Comparison of ENCODE assay signal across 9 cellular contexts in the genomic region with DNA sequence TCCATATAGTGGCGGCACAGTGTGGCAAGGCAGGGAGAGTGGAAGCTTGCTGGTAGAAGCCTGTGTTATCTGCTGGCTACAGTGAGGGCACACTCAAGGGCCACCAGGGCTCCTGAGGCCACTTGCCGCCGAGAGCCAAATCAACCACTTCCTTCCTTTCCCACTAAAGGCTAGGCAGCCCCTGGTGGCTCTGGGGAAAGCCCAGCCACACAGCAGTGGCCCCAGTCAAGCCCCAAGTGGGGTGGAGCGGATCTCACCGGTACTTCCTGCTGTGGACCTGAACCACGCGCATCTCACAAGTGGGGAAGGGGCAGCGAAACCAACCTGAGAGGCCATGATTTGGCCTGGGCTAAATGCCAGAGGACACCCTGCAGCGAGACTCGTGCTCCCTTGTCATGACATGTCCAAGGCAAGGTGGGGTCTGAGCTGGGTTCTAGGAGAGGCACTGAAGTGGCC.
A peak's percentile ranks its signal among the peaks of the same experiment; 100 is the strongest.
DNase-seq lines count a peak whose midpoint lies in the region; ATAC-seq lines count a peak whose summit lies in the region.
"Had no signal": no experiment of that assay in that cellular context is flagged by ENCODE, and none has a peak within 500 bp of the region (broad histone marks: within the 10 kb centered on the region; RNA-seq: fewer than 3 reads in every experiment).

No MANE protein-coding gene starts in this region.

- peaks cover 77% of the 10 kb centered on the region for H3K4me1 Mint-ChIP-seq in stimulated activated effector memory CD8-positive, alpha-beta T cell treated with anti-CD3 and anti-CD28 coated beads, Interleukin-12 subunit alpha, Interleukin-12 subunit beta, amount 100 ng/mL, for 72 hours

- ATAC-seq in stimulated activated effector memory CD8-positive, alpha-beta T cell treated with anti-CD3 and anti-CD28 coated beads, Interleukin-12 subunit alpha, Interleukin-12 subunit beta, amount 100 ng/mL, for 72 hours, result peak; percentile 74

- H3K27ac Mint-ChIP-seq in stimulated activated effector memory CD8-positive, alpha-beta T cell treated with anti-CD3 and anti-CD28 coated beads, Interleukin-12 subunit alpha, Interleukin-12 subunit beta, amount 100 ng/mL, for 72 hours, result peak overlapping the region; percentile 94

- H3K36me3 Mint-ChIP-seq in stimulated activated effector memory CD8-positive, alpha-beta T cell treated with anti-CD3 and anti-CD28 coated beads, Interleukin-12 subunit alpha, Interleukin-12 subunit beta, amount 100 ng/mL, for 72 hours, result peaks cover 23% of the 10 kb centered on the region

- no peaks in the 10 kb centered on the region for H3K9me3 Mint-ChIP-seq in stimulated activated effector memory CD8-positive, alpha-beta T cell treated with anti-CD3 and anti-CD28 coated beads, Interleukin-12 subunit alpha, Interleukin-12 subunit beta, amount 100 ng/mL, for 72 hours

- DNase-seq in NK-92 treated with Interleukin-12 subunit alpha and Interleukin-12 subunit beta, amount 100 ng/mL, for 24 hours (lab: John Stamatoyannopoulos, UW), result peak; percentile 58
- no peak for DNase-seq in NK-92 (lab: John Stamatoyannopoulos, UW; ENCODE audit: unreplicated experiment)
- peak; percentile 37 for DNase-seq in NAMALWA (ENCODE audit: low spot score)
- peak; percentile 59 to 65 for DNase-seq in activated T-cell treated with anti-CD3 and anti-CD28 coated beads, Interleukin-2, amount 50 U/mL, for 48 hours
- peak; percentile 37 to 79 for DNase-seq in stimulated activated effector memory CD8-positive, alpha-beta T cell treated with anti-CD3 and anti-CD28 coated beads, Interleukin-12 subunit alpha, Interleukin-12 subunit beta, amount 100 ng/mL, for 72 hours (ENCODE audit: low spot score in 2 of 2)
- DNase-seq in NCI-H1048 (lab: John Stamatoyannopoulos, UW), result no peak
- DNase-seq in NCI-H524 (lab: John Stamatoyannopoulos, UW), result no peak
- no peak for DNase-seq in NCI-H82 (lab: John Stamatoyannopoulos, UW)
- DNase-seq: occipital lobe had no signal

- peak overlapping the region; percentile 71 for H3K4me3 Mint-ChIP-seq in stimulated activated effector memory CD8-positive, alpha-beta T cell treated with anti-CD3 and anti-CD28 coated beads, Interleukin-12 subunit alpha, Interleukin-12 subunit beta, amount 100 ng/mL, for 72 hours

Comparison
In these comparisons a context has a peak if more than half of its experiments do, and no peak if none do; other contexts are left out.
1. DNase-seq: peak in NK-92 treated with Interleukin-12 subunit alpha and Interleukin-12 subunit beta, amount 100 ng/mL, for 24 hours (single experiment), NAMALWA (single experiment), activated T-cell treated with anti-CD3 and anti-CD28 coated beads, Interleukin-2, amount 50 U/mL, for 48 hours (2 of 2) and stimulated activated effector memory CD8-positive, alpha-beta T cell treated with anti-CD3 and anti-CD28 coated beads, Interleukin-12 subunit alpha, Interleukin-12 subunit beta, amount 100 ng/mL, for 72 hours (2 of 2); none in NK-92 (single experiment), NCI-H1048 (single experiment), NCI-H524 (0 of 2) and NCI-H82 (single experiment).